Comparison of ENCODE assay signal across 24 cellular contexts in the genomic region with DNA sequence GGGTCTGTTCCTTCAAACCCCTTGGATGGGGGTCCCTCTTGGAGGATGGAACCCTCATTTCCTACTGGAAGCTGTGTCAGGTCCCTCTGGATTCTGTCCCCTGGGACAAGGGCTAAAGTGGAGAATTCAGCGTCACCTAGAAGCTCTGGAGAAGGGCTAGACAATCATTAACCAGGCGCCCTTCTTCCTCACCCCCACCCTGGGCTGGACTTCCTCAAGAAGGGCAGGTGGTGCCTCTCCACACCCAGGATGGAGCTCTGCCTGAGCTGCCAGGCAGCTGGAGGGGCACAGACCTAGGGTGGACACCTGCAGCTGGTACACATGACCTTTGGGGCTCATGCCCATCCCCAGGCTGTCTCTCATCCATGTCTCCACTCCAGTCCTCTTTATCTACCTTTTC. TPM values are rescaled to one million over a fixed set of nuclear protein-coding genes. Genes with fewer than 3 reads are reported as not detected.
DNase-seq lines count a peak whose midpoint lies in the region; ATAC-seq lines count a peak whose summit lies in the region.
"Had no signal": no experiment of that assay in that cellular context is flagged by ENCODE, and none has a peak within 500 bp of the region (broad histone marks: within the 10 kb centered on the region; RNA-seq: fewer than 3 reads in every experiment).

No MANE protein-coding gene starts in this region.

- ATAC-seq in GM19452 (IDR thresholded peaks at IDR 0.05; ENCODE audit: unreplicated experiment) (no peak), HG02759 (IDR thresholded peaks at IDR 0.05; ENCODE audit: unreplicated experiment) (no peak)
- ATAC-seq: Panc1 had no signal

- peaks cover 10 to 65% (median 60%) of the 10 kb centered on the region in 10 experiments; a peak in 19 of 20 replicates for H3K4me1 ChIP-seq in BLaER1 treated with 17β-estradiol and CSF1 and Interleukin-3, amounts not matched to agents 10 nM and 100 nM
- peaks cover 22% of the 10 kb centered on the region in 2 donors for H3K4me1 ChIP-seq in duodenal mucosa (ENCODE audit: control insufficient read depth in 1 of 2, insufficient read depth in 2 of 2, low read length in 2 of 2)

- H3K9me3 ChIP-seq in BLaER1 treated with 17β-estradiol and CSF1 and Interleukin-3, amounts not matched to agents 10 nM and 100 nM (replicated peaks in 1 of 11) = no peaks in the 10 kb centered on the region
- H3K9me3 ChIP-seq in duodenal mucosa (ENCODE audit: control insufficient read depth in 1 of 2, low read length in 2 of 2) = no peaks in the 10 kb centered on the region
- H3K9me3 ChIP-seq: esophagus muscularis mucosa had no signal

- no peaks in the 10 kb centered on the region for H3K36me3 ChIP-seq in BLaER1 treated with 17β-estradiol and CSF1 and Interleukin-3, amounts not matched to agents 10 nM and 100 nM
- no peaks in the 10 kb centered on the region for H3K36me3 ChIP-seq in duodenal mucosa (ENCODE audit: control insufficient read depth in 1 of 2, insufficient read depth in 2 of 2, low read length in 2 of 2)
- H3K36me3 ChIP-seq: esophagus muscularis mucosa had no signal

- H3K4me3 ChIP-seq in BLaER1 treated with 17β-estradiol and CSF1 and Interleukin-3, amounts not matched to agents 10 nM and 100 nM = no peak overlapping the region
- peak overlapping the region; percentile 50 to 52 for H3K4me3 ChIP-seq in duodenal mucosa (ENCODE audit: low read depth in 1 of 2, low read length in 2 of 2)
- H3K4me3 ChIP-seq: esophagus muscularis mucosa, smooth muscle cell had no signal

- DNase-seq in LoVo (ENCODE audit: low spot score) (peak; percentile 62), mucosa of gallbladder (ENCODE audit: low spot score) (peak; percentile 62), ureter (ENCODE audit: low spot score) (no peak), UCSD-AML1 (lab: John Stamatoyannopoulos, UW; ENCODE audit: unreplicated experiment) (no peak)
- DNase-seq: activated CD4-positive, alpha-beta memory T cell treated with anti-CD3 and anti-CD28 coated beads, Interleukin-2, amount 10 ng/mL, durations not matched to agents 7 days and 5 days; activated naive CD8-positive, alpha-beta T cell treated with anti-CD3 and anti-CD28 coated beads for 36 hours; C1 segment of cervical spinal cord; endodermal cell; foreskin melanocyte; islet precursor cell; NCI-H2081 treated with DMSO at 0.1 percent for 48 hours; SIG-M5; stimulated activated CD4-positive, alpha-beta T cell treated with anti-CD3 and anti-CD28 coated beads, Interleukin-2, amount 100 ng/mL, for 24 hours; SW 1271 had no signal

- H3K27ac ChIP-seq in BLaER1 treated with 17β-estradiol and CSF1 and Interleukin-3, amounts not matched to agents 10 nM and 100 nM = no peak overlapping the region
- no peak overlapping the region for H3K27ac ChIP-seq in duodenal mucosa (ENCODE audit: low read depth, low read length)
- H3K27ac ChIP-seq: esophagus muscularis mucosa had no signal

- no peak overlapping the region for H3K9ac ChIP-seq in BLaER1 treated with 17β-estradiol and CSF1 and Interleukin-3, amounts not matched to agents 10 nM and 100 nM
- peak overlapping the region in 1 of 2 donors; percentile 10 for H3K9ac ChIP-seq in duodenal mucosa (ENCODE audit: low read depth in 1 of 2, low read length in 2 of 2)

- peaks cover 0 to 12% (median 0%) of the 10 kb centered on the region in 11 experiments; a peak in 3 of 22 replicates for H4K20me1 ChIP-seq in BLaER1 treated with 17β-estradiol and CSF1 and Interleukin-3, amounts not matched to agents 10 nM and 100 nM

- peak overlapping the region in 6 of 11 experiments; percentile 9 to 45 (median 24); a peak in 9 of 22 replicates for H3K4me2 ChIP-seq in BLaER1 treated with 17β-estradiol and CSF1 and Interleukin-3, amounts not matched to agents 10 nM and 100 nM
- H3K4me2 ChIP-seq: smooth muscle cell had no signal

- peaks cover 23 to 41% (median 34%) of the 10 kb centered on the region in 11 experiments for H3K27me3 ChIP-seq in BLaER1 treated with 17β-estradiol and CSF1 and Interleukin-3, amounts not matched to agents 10 nM and 100 nM
- peaks cover 6 to 11% of the 10 kb centered on the region in 2 donors for H3K27me3 ChIP-seq in duodenal mucosa (ENCODE audit: control insufficient read depth in 1 of 2, insufficient read depth in 2 of 2, low read length in 2 of 2)

RNA-seq across cellular contexts. Expression of a gene that starts 3.6 kb away (rescaled TPM):
- 0.40 TPM for total RNA-seq in mucosa of gallbladder
- total RNA-seq in ureter = not detected
- total RNA-seq: activated CD4-positive, alpha-beta memory T cell treated with anti-CD3 and anti-CD28 coated beads, Interleukin-2, amount 10 ng/mL, durations not matched to agents 7 days and 5 days; activated naive CD8-positive, alpha-beta T cell treated with anti-CD3 and anti-CD28 coated beads for 36 hours; chondrocyte; lung microvascular endothelial cell; MCF 10A; smooth muscle cell had no signal

RNA-seq across cellular contexts. Expression of a gene that starts 8.3 kb away (rescaled TPM):
- total RNA-seq in mucosa of gallbladder (0.95 TPM), ureter (not detected)
- total RNA-seq: activated CD4-positive, alpha-beta memory T cell treated with anti-CD3 and anti-CD28 coated beads, Interleukin-2, amount 10 ng/mL, durations not matched to agents 7 days and 5 days; activated naive CD8-positive, alpha-beta T cell treated with anti-CD3 and anti-CD28 coated beads for 36 hours; chondrocyte; endodermal cell; lung microvascular endothelial cell; MCF 10A; smooth muscle cell had no signal

RNA-seq across cellular contexts. Expression of a gene that starts 50.3 kb away (rescaled TPM):
- total RNA-seq in mucosa of gallbladder (57.7 TPM), ureter (66.1 TPM)

Comparison
In these comparisons a context has a peak if more than half of its experiments do, and no peak if none do; other contexts are left out.
1. H3K4me3 ChIP-seq: peak in duodenal mucosa (2 of 2); none in BLaER1 treated with 17β-estradiol and CSF1 and Interleukin-3, amounts not matched to agents 10 nM and 100 nM (0 of 10).
2. DNase-seq: peak in LoVo (single experiment) and mucosa of gallbladder (single experiment); none in ureter (single experiment) and UCSD-AML1 (single experiment).